Comparison of ENCODE assay signal across 1 cellular context in genomic region chr19:57779220-57779845, GRCh38.
TF ChIP-seq lines count a peak whose summit lies in the region.

No MANE protein-coding gene starts in this region.

TF ChIP-seq in GM12878, 131 proteins besides CTCF, POLR2A, EP300 and RAD21:
- no peak for TF ChIP-seq FOXM1 (IDR thresholded peaks at IDR 0.05; ENCODE audit: low read depth, low read length)
- TF ChIP-seq SUZ12 (IDR thresholded peaks at IDR 0.05; ENCODE audit: unreplicated experiment): no peak
- TF ChIP-seq KLF5 (IDR thresholded peaks at IDR 0.05; ENCODE audit: partially characterized antibody): peak; percentile 56
- TF ChIP-seq TBL1XR1 (IDR thresholded peaks at IDR 0.05; ENCODE audit: low read depth, low read length): no peak
- TF ChIP-seq SIX5 (IDR thresholded peaks at IDR 0.05; ENCODE audit: low read depth, low read length, severe bottlenecking): no peak
- TF ChIP-seq NRF1 (conservative IDR thresholded peaks at IDR 0.05; ENCODE audit: low read depth, low read length): no peak
- 0 out of 2 replicates have a peak, but pooled peaks have one; percentile 47 for TF ChIP-seq POLR2AphosphoS5 (IDR thresholded peaks at IDR 0.05; ENCODE audit: low read length)
- TF ChIP-seq SRF (IDR thresholded peaks at IDR 0.05; ENCODE audit: low read depth in 2 of 2, low read length in 2 of 2): no peak
- no peak for TF ChIP-seq ELK1 (IDR thresholded peaks at IDR 0.05; ENCODE audit: low read depth, low read length)
- no peak for TF ChIP-seq FOXK2 (IDR thresholded peaks at IDR 0.05)
- no peak for TF ChIP-seq HDGF (IDR thresholded peaks at IDR 0.05)
- no peak for TF ChIP-seq TCF7 (IDR thresholded peaks at IDR 0.05; ENCODE audit: borderline replicate concordance)
- no peak for TF ChIP-seq PAX8 (IDR thresholded peaks at IDR 0.05)
- no peak for TF ChIP-seq PML (IDR thresholded peaks at IDR 0.05; ENCODE audit: low read length)
- TF ChIP-seq, protein P1, sequence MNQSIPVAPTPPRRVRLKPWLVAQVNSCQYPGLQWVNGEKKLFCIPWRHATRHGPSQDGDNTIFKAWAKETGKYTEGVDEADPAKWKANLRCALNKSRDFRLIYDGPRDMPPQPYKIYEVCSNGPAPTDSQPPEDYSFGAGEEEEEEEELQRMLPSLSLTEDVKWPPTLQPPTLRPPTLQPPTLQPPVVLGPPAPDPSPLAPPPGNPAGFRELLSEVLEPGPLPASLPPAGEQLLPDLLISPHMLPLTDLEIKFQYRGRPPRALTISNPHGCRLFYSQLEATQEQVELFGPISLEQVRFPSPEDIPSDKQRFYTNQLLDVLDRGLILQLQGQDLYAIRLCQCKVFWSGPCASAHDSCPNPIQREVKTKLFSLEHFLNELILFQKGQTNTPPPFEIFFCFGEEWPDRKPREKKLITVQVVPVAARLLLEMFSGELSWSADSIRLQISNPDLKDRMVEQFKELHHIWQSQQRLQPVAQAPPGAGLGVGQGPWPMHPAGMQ (IDR thresholded peaks at IDR 0.05; ENCODE audit: borderline replicate concordance): no peak
- TF ChIP-seq TCF12 (IDR thresholded peaks at IDR 0.05; ENCODE audit: low read depth, low read length): no peak
- TF ChIP-seq NFIC (IDR thresholded peaks at IDR 0.05; ENCODE audit: low read depth, low read length): no peak
